In the genomic region with DNA sequence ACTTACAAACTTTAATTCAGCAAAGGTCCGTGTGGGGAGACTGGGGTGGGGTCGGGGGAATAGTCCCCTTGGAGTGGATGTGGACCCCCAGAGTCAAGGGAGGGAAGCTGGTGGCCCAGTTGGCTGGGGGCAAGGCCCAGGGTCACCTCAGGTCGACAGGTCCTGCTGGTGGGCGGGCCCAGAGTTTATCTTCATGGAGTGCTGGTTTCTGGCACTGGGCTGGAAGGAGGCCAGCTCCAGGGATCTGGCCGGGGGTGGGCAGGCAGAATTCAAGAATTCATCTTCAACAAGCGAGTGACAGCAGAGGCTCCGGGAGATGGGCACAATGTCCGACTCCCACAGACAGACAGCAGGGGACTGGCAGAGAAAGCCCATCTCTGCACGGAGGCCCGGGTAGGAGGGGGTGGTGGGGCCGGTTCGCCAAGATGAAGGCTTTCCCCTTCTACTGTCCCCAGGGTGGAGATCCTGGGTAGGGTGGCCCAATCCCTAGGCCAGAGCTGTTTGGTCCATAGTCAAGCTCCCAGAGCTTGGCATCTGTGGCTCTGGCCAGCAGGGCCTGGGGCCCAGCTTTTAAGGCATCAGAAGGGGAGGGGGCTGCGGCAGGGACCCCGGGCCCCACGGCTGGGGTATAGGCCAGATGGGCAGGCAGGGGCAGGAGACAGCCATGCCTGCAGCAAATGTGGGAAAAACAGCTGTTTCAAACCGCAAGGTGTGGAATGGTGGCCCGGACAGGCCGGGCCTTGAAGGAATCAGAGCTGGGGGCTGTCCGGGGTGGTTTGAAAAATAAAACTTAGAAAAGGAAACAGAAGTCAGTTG, we compare ENCODE assay signal across 8 cellular contexts. TPM values are rescaled to one million over a fixed set of nuclear protein-coding genes. Genes with fewer than 3 reads are reported as not detected.
A peak's percentile ranks its signal among the peaks of the same experiment; 100 is the strongest.
DNase-seq lines count a peak whose midpoint lies in the region; ATAC-seq and TF ChIP-seq lines count a peak whose summit lies in the region.

No MANE protein-coding gene starts in this region.

- H3K36me3 ChIP-seq in mesenchymal stem cell (ENCODE audit: control insufficient read depth in 1 of 2, insufficient read depth in 2 of 2, low read depth in 1 of 2, low read length in 2 of 2) (peaks cover 41 to 54% of the 10 kb centered on the region in 2 experiments), upper lobe of right lung (peaks cover 39% of the 10 kb centered on the region)

- H3K27me3 Mint-ChIP-seq in activated naive CD4-positive, alpha-beta T cell treated with anti-CD3 and anti-CD28 coated beads, Interleukin-2, amount 50 U/mL, for 24 hours: no peaks in the 10 kb centered on the region
- no peaks in the 10 kb centered on the region for H3K27me3 Mint-ChIP-seq in activated naive CD8-positive, alpha-beta T cell treated with anti-CD3 and anti-CD28 coated beads, Interleukin-2, amount 50 U/mL, for 24 hours

- 82% methylated on average over 19 of the region's 19 CpGs for WGBS in mesenchymal stem cell

- no peak overlapping the region for H3K18ac ChIP-seq in mesenchymal stem cell (ENCODE audit: low read depth in 1 of 2, low read length in 2 of 2)

- H3K9ac ChIP-seq in mesenchymal stem cell (ENCODE audit: low read length): peak overlapping the region; percentile 91

- no peak overlapping the region for H2AFZ ChIP-seq in mesenchymal stem cell (ENCODE audit: low read depth, low read length)

- H3K4me2 ChIP-seq in mesenchymal stem cell (ENCODE audit: low read length, poor library complexity, severe bottlenecking): peak overlapping the region; percentile 21

- H3K23ac ChIP-seq in mesenchymal stem cell (ENCODE audit: low read length in 2 of 2): no peak overlapping the region

- H2BK120ac ChIP-seq in mesenchymal stem cell (ENCODE audit: low read depth, low read length): no peak overlapping the region

- no peaks in the 10 kb centered on the region for H3K9me3 Mint-ChIP-seq in activated naive CD4-positive, alpha-beta T cell treated with anti-CD3 and anti-CD28 coated beads, Interleukin-2, amount 50 U/mL, for 24 hours
- H3K9me3 Mint-ChIP-seq in activated naive CD8-positive, alpha-beta T cell treated with anti-CD3 and anti-CD28 coated beads, Interleukin-2, amount 50 U/mL, for 24 hours: no peaks in the 10 kb centered on the region

- ATAC-seq in activated naive CD8-positive, alpha-beta T cell treated with anti-CD3 and anti-CD28 coated beads, Interleukin-2, amount 50 U/mL, for 24 hours: peak; percentile 5
- ATAC-seq in upper lobe of right lung: no peak

- H4K91ac ChIP-seq in mesenchymal stem cell (ENCODE audit: low read length): no peak overlapping the region

- no peak overlapping the region for H2BK12ac ChIP-seq in mesenchymal stem cell (ENCODE audit: low read length in 2 of 2)

- peak overlapping the region; percentile 89 for H3K4me3 Mint-ChIP-seq in activated naive CD4-positive, alpha-beta T cell treated with anti-CD3 and anti-CD28 coated beads, Interleukin-2, amount 50 U/mL, for 24 hours
- peak overlapping the region; percentile 93 for H3K4me3 Mint-ChIP-seq in activated naive CD8-positive, alpha-beta T cell treated with anti-CD3 and anti-CD28 coated beads, Interleukin-2, amount 50 U/mL, for 24 hours

- TF ChIP-seq CTCF in upper lobe of right lung (IDR thresholded peaks at IDR 0.05): no peak

- peaks cover 21% of the 10 kb centered on the region for H3K4me1 Mint-ChIP-seq in activated naive CD4-positive, alpha-beta T cell treated with anti-CD3 and anti-CD28 coated beads, Interleukin-2, amount 50 U/mL, for 24 hours
- H3K4me1 Mint-ChIP-seq in activated naive CD8-positive, alpha-beta T cell treated with anti-CD3 and anti-CD28 coated beads, Interleukin-2, amount 50 U/mL, for 24 hours: peaks cover 17% of the 10 kb centered on the region

- H2BK5ac ChIP-seq in mesenchymal stem cell (ENCODE audit: low read depth, low read length, poor library complexity, severe bottlenecking): no peak overlapping the region

- no peaks in the 10 kb centered on the region for H3K27me3 ChIP-seq in mesenchymal stem cell (ENCODE audit: control insufficient read depth in 1 of 2, insufficient read depth in 1 of 2, low read length in 2 of 2)
- no peaks in the 10 kb centered on the region for H3K27me3 ChIP-seq in upper lobe of right lung

- H3K79me1 ChIP-seq in mesenchymal stem cell (replicated peaks; ENCODE audit: low read length, poor library complexity, severe bottlenecking): peaks cover 33% of the 10 kb centered on the region

- H3K27ac Mint-ChIP-seq in activated naive CD4-positive, alpha-beta T cell treated with anti-CD3 and anti-CD28 coated beads, Interleukin-2, amount 50 U/mL, for 24 hours: peak overlapping the region; percentile 74
- H3K27ac Mint-ChIP-seq in activated naive CD8-positive, alpha-beta T cell treated with anti-CD3 and anti-CD28 coated beads, Interleukin-2, amount 50 U/mL, for 24 hours: peak overlapping the region; percentile 24

- H2AK5ac ChIP-seq in mesenchymal stem cell (ENCODE audit: low read length, severe bottlenecking): no peak overlapping the region

- no peak for DNase-seq in activated naive CD4-positive, alpha-beta T cell treated with Interleukin-2 at 50 U/mL for 16 hours
- DNase-seq in activated naive CD8-positive, alpha-beta T cell treated with anti-CD3 and anti-CD28 coated beads, Interleukin-2, amount 50 U/mL, for 24 hours: no peak
- no peak for DNase-seq in mesenchymal stem cell
- DNase-seq in upper lobe of right lung: no peak
- DNase-seq in activated CD8-positive, alpha-beta memory T cell treated with anti-CD3 and anti-CD28 coated beads, Interleukin-2, amount 50 U/mL, for 48 hours: no peak
- DNase-seq in NCI-H226: no peak
- no peak for DNase-seq in NCI-H345 (lab: John Stamatoyannopoulos, UW)

- no peak overlapping the region for H3K14ac ChIP-seq in mesenchymal stem cell (ENCODE audit: low read length in 2 of 2)

- peak overlapping the region; percentile 61 for H4K8ac ChIP-seq in mesenchymal stem cell (ENCODE audit: low read length)

- H3K4me1 ChIP-seq in mesenchymal stem cell (ENCODE audit: control insufficient read depth, insufficient read depth, low read depth, low read length): peaks cover 12% of the 10 kb centered on the region
- peaks cover 8% of the 10 kb centered on the region for H3K4me1 ChIP-seq in upper lobe of right lung

- peaks cover 12% of the 10 kb centered on the region for H3K36me3 Mint-ChIP-seq in activated naive CD4-positive, alpha-beta T cell treated with anti-CD3 and anti-CD28 coated beads, Interleukin-2, amount 50 U/mL, for 24 hours
- peaks cover 17% of the 10 kb centered on the region for H3K36me3 Mint-ChIP-seq in activated naive CD8-positive, alpha-beta T cell treated with anti-CD3 and anti-CD28 coated beads, Interleukin-2, amount 50 U/mL, for 24 hours (ENCODE audit: low read depth)

- H3K9me3 ChIP-seq in mesenchymal stem cell (ENCODE audit: control insufficient read depth, low read length) (no peaks in the 10 kb centered on the region), upper lobe of right lung (no peaks in the 10 kb centered on the region)

- intact Hi-C loops in upper lobe of right lung (cut with DNase I): no loop called here

- H2BK15ac ChIP-seq in mesenchymal stem cell (ENCODE audit: low read depth, poor library complexity, severe bottlenecking): no peak overlapping the region

- H3K27ac ChIP-seq in mesenchymal stem cell (ENCODE audit: low read length, poor library complexity, severe bottlenecking) (no peak overlapping the region), upper lobe of right lung (peak overlapping the region; percentile 58)

- H3K4me3 ChIP-seq in mesenchymal stem cell (ENCODE audit: insufficient read depth in 1 of 2, low read depth in 1 of 2, low read length in 2 of 2) (peak overlapping the region in 1 of 2 experiments; percentile 89), upper lobe of right lung (peak overlapping the region; percentile 87)

- H3K4ac ChIP-seq in mesenchymal stem cell (ENCODE audit: low read depth in 1 of 2, low read length in 2 of 2): no peak overlapping the region

RNA-seq across cellular contexts. Expression of a gene that starts 0.6 kb away (rescaled TPM):
- 21.8 TPM for polyA plus RNA-seq in mesenchymal stem cell (2013, experiment 1 of 2)
- 22.8 TPM for polyA plus RNA-seq in mesenchymal stem cell (2013, experiment 2 of 2)
- total RNA-seq in upper lobe of right lung: 19.2 TPM

RNA-seq across cellular contexts. Expression of a gene that starts 6.8 kb away (rescaled TPM):
- 1.0 TPM for polyA plus RNA-seq in mesenchymal stem cell (2013, experiment 1 of 2)
- polyA plus RNA-seq in mesenchymal stem cell (2013, experiment 2 of 2): 1.2 TPM
- 3.8 TPM for total RNA-seq in upper lobe of right lung

RNA-seq across cellular contexts. Expression of a gene that starts 16.9 kb away (rescaled TPM):
- 24.7 TPM for polyA plus RNA-seq in mesenchymal stem cell (2013, experiment 1 of 2)
- polyA plus RNA-seq in mesenchymal stem cell (2013, experiment 2 of 2): 24.2 TPM
- 25.4 TPM for total RNA-seq in upper lobe of right lung

RNA-seq across cellular contexts. Expression of a gene that starts 23.0 kb away (rescaled TPM):
- polyA plus RNA-seq in mesenchymal stem cell (2013, experiment 1 of 2): 9.2 TPM
- 9.8 TPM for polyA plus RNA-seq in mesenchymal stem cell (2013, experiment 2 of 2)
- 23.8 TPM for total RNA-seq in upper lobe of right lung

RNA-seq across cellular contexts. Expression of a gene that starts 26.7 kb away (rescaled TPM):
- 0.73 TPM for polyA plus RNA-seq in mesenchymal stem cell (2013, experiment 1 of 2)
- polyA plus RNA-seq in mesenchymal stem cell (2013, experiment 2 of 2): 0.86 TPM
- 18.3 TPM for total RNA-seq in upper lobe of right lung
